1 cellular context compared by ENCODE assay signal in the genomic region with DNA sequence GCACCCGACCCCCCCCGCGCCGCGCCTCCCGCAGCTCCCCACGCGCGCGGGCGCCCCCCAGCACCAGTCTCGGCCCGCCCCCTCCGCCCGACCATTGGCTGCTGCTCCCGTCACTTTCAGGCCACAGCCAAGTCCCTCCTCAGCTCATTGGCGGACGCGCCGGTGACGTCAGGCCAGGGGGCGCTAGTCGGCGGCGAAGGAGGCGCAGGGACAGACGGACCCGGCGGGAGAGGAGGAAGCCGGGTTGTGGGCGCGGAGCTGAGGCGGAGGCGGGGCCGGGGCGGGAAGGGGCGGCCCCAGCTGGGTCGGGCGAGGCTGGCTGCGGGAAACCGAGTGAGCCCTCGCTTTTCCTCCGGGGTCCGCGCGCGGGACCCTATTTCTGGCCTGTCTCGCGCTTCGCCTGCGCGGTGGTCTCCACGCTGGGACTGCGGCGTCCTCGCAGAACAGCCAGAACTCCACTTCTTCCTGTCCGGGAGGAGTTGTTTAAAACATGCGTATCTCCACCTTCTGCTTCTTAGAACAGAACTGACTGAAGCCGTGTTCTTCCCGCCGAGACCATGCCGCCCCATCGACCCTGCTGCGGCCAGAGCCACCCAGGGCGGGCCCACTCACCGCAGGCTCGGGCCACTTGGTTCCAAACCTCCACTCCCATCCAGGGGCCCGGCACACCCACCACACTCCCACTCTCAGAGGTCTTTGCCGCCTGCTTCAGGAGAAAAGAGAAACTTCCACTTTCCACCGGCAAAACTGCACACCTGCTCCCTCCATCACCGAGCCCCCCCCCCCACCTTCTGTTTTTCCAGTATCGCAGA.
A peak's percentile ranks its signal among the peaks of the same experiment; 100 is the strongest.
TF ChIP-seq lines count a peak whose summit lies in the region.

No MANE protein-coding gene starts in this region.

TF ChIP-seq in neural cell, 6 proteins besides CTCF, POLR2A, EP300 and RAD21:
- TF ChIP-seq, protein P1, sequence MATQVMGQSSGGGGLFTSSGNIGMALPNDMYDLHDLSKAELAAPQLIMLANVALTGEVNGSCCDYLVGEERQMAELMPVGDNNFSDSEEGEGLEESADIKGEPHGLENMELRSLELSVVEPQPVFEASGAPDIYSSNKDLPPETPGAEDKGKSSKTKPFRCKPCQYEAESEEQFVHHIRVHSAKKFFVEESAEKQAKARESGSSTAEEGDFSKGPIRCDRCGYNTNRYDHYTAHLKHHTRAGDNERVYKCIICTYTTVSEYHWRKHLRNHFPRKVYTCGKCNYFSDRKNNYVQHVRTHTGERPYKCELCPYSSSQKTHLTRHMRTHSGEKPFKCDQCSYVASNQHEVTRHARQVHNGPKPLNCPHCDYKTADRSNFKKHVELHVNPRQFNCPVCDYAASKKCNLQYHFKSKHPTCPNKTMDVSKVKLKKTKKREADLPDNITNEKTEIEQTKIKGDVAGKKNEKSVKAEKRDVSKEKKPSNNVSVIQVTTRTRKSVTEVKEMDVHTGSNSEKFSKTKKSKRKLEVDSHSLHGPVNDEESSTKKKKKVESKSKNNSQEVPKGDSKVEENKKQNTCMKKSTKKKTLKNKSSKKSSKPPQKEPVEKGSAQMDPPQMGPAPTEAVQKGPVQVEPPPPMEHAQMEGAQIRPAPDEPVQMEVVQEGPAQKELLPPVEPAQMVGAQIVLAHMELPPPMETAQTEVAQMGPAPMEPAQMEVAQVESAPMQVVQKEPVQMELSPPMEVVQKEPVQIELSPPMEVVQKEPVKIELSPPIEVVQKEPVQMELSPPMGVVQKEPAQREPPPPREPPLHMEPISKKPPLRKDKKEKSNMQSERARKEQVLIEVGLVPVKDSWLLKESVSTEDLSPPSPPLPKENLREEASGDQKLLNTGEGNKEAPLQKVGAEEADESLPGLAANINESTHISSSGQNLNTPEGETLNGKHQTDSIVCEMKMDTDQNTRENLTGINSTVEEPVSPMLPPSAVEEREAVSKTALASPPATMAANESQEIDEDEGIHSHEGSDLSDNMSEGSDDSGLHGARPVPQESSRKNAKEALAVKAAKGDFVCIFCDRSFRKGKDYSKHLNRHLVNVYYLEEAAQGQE (IDR thresholded peaks at IDR 0.05; ENCODE audit: borderline replicate concordance) = peak; percentile 39
- TF ChIP-seq EZH2 (IDR thresholded peaks at IDR 0.05; ENCODE audit: borderline replicate concordance, insufficient read depth, low read length, poor library complexity, severe bottlenecking) = no peak
- peak; percentile 47 for TF ChIP-seq SMC3 (conservative IDR thresholded peaks at IDR 0.05; ENCODE audit: poor library complexity)
- TF ChIP-seq MXI1 (conservative IDR thresholded peaks at IDR 0.05; ENCODE audit: poor library complexity, severe bottlenecking) = peak; percentile 72
- peak; percentile 89 for TF ChIP-seq POLR2AphosphoS5 (IDR thresholded peaks at IDR 0.05)
- peak; percentile 73 for TF ChIP-seq TAF1 (IDR thresholded peaks at IDR 0.05; ENCODE audit: low read depth)
TF ChIP-seq in neural cell: peak in this region for 5.
